ENCODE assay signal across 9 cellular contexts in the genomic region with DNA sequence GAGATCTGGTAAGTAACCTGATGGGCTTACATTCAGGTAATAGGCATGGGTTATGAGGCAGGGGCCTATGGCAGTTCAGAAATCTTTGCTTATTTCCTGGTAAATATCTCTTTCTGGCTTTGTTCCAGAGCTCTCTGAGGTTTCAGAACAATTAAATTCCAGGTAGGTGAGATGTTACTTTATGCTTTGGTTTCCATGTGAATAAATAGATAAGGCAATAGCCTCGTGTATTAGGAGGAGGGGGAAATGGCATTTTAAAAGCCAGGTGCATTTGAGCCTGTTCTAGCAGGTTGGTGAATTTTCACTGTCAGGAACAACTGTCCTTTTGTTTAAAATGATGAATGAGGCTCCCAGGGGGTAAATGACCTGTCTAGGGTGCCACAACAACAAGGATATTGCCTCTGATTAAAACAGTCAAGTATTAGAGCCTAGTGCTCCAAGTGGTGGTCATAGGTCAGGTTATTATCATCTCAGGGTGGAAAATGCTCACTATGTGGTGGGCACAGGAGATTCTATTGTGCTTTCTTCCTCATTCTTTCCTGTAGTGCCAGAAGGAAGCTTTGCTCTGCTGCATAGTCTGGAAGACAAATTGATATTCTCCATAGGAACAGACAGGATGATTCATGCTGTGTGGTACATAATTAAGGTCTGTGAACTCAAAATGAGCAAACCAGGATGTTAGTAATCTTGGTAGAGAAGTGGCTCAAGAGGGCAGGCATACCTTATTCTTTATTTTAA.
DNase-seq lines count a peak whose midpoint lies in the region; ATAC-seq and TF ChIP-seq lines count a peak whose summit lies in the region.
"Had no signal": no experiment of that assay in that cellular context is flagged by ENCODE, and none has a peak within 500 bp of the region (broad histone marks: within the 10 kb centered on the region; RNA-seq: fewer than 3 reads in every experiment).

No MANE protein-coding gene starts in this region.

- no CpG with 5 or more reads among the region's 1 CpG for WGBS in mesendoderm (ENCODE audit: extremely low coverage, insufficient coverage, low lambda C conversion rate)

- H3K4me1 ChIP-seq in mesendoderm (ENCODE audit: control insufficient read depth, low read depth, low read length) (no peaks in the 10 kb centered on the region), gastrocnemius medialis (no peaks in the 10 kb centered on the region)

- no peak overlapping the region for H3K4me2 ChIP-seq in mesendoderm (ENCODE audit: low read length)

- intact Hi-C loops in gastrocnemius medialis (cut with DNase I; ENCODE audit: low total_unique reads), result no loop called here

- H3K36me3 ChIP-seq in mesendoderm (ENCODE audit: control insufficient read depth, insufficient read depth, low read length) (no peaks in the 10 kb centered on the region), gastrocnemius medialis (no peaks in the 10 kb centered on the region)

- no peak overlapping the region for H3K18ac ChIP-seq in mesendoderm (ENCODE audit: low read length)

- H2BK120ac ChIP-seq in mesendoderm (ENCODE audit: low read depth, low read length), result no peak overlapping the region

- DNase-seq in EL, result peak; percentile 79
- DNase-seq in NCI-H187 treated with DMSO at 0.1 percent for 48 hours (lab: John Stamatoyannopoulos, UW), result peak; percentile 88
- DNase-seq in amniotic epithelial cell (ENCODE audit: low read depth), result peak; percentile 91
- peak; percentile 26 for DNase-seq in mesendoderm
- no peak for DNase-seq in stimulated activated CD4-positive, alpha-beta T cell treated with anti-CD3 and anti-CD28 coated beads, Interleukin-12 subunit alpha, Interleukin-12 subunit beta, amount 100 ng/mL, for 4 hours
- no peak for DNase-seq in middle frontal gyrus (ENCODE audit: extremely low spot score, low spot score)
- DNase-seq in gastrocnemius medialis, result no peak
- DNase-seq: NCI-H1694 had no signal

- no peak overlapping the region for H4K8ac ChIP-seq in mesendoderm (ENCODE audit: low read depth, low read length)

- H2BK15ac ChIP-seq in mesendoderm (replicated peaks; ENCODE audit: low read depth), result no peak overlapping the region

- H3K27me3 ChIP-seq in mesendoderm (ENCODE audit: insufficient read depth, low read length, poor library complexity) (no peaks in the 10 kb centered on the region), gastrocnemius medialis (no peaks in the 10 kb centered on the region)

- no peak overlapping the region for H4K5ac ChIP-seq in mesendoderm (ENCODE audit: low read length)

- H3K56ac ChIP-seq in mesendoderm (ENCODE audit: low read length), result no peak overlapping the region

- H3K27ac ChIP-seq in mesendoderm (ENCODE audit: low read depth, low read length) (no peak overlapping the region), gastrocnemius medialis (no peak overlapping the region)

- TF ChIP-seq POLR2A in gastrocnemius medialis (IDR thresholded peaks at IDR 0.05), result no peak

- in situ Hi-C loops in gastrocnemius medialis (cut with MboI; ENCODE audit: low sequenced_read_pairs in 4 of 4), result no loop called here

- ATAC-seq in HG03442 (IDR thresholded peaks at IDR 0.05; ENCODE audit: unreplicated experiment) (no peak), gastrocnemius medialis (no peak)

- H3K4me3 ChIP-seq in mesendoderm (ENCODE audit: low read length) (no peak overlapping the region), gastrocnemius medialis (no peak overlapping the region)

- no peak overlapping the region for H2AK5ac ChIP-seq in mesendoderm (ENCODE audit: low read length)

- H3K79me1 ChIP-seq in mesendoderm (ENCODE audit: low read length), result no peaks in the 10 kb centered on the region

- H3K23ac ChIP-seq in mesendoderm (ENCODE audit: low read length), result no peak overlapping the region

- no peak for TF ChIP-seq CTCF in gastrocnemius medialis (IDR thresholded peaks at IDR 0.05 in 4 of 5, conservative IDR thresholded peaks at IDR 0.05 in 1 of 5)

- H3K79me2 ChIP-seq in mesendoderm (ENCODE audit: control insufficient read depth, insufficient read depth, low read length), result no peaks in the 10 kb centered on the region

- H3K9me3 ChIP-seq in gastrocnemius medialis, result no peaks in the 10 kb centered on the region

- no peak overlapping the region for H2BK5ac ChIP-seq in mesendoderm (ENCODE audit: low read length)

- H3K9ac ChIP-seq in mesendoderm (ENCODE audit: low read length), result no peak overlapping the region

- no peak overlapping the region for H3K4ac ChIP-seq in mesendoderm (ENCODE audit: low read depth, low read length)

Comparison
In these comparisons a context has a peak if more than half of its experiments do, and no peak if none do; other contexts are left out.
1. DNase-seq: peak in EL (single experiment), NCI-H187 treated with DMSO at 0.1 percent for 48 hours (single experiment), amniotic epithelial cell (single experiment) and mesendoderm (single experiment); none in stimulated activated CD4-positive, alpha-beta T cell treated with anti-CD3 and anti-CD28 coated beads, Interleukin-12 subunit alpha, Interleukin-12 subunit beta, amount 100 ng/mL, for 4 hours (single experiment), middle frontal gyrus (single experiment) and gastrocnemius medialis (0 of 2).